ENCODE assay signal across 13 cellular contexts in the genomic region with DNA sequence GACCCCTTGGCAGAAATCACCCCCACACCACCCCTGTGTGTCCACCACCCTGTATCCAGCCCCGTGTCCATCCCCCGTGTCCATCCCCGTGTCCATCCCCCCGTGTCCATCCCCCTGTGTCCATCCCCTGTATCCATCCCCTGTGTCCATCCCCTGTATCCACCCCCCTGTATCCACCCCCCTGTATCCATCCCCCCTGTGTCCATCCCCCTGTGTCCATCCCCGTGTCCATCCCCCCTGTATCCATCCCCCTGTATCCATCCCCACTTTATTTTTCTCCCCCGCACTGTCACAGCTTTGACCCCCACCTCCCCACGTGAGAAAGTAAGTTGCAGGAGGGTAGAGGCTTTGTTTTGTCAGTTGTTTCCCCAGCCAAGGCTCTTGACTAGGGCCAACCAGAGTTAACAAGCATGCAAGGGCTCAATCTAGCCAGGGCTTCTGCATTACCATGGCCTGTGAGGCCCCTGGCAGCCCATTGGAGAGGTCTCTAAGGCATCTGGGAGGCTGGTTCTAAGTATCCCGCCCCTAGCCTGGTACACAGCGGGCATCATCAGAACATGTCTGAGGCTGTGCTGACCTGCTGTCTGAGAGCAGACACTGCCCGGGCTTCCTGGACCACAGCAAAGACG. TPM values are rescaled to one million over a fixed set of nuclear protein-coding genes. Genes with fewer than 3 reads are reported as not detected.
DNase-seq lines count a peak whose midpoint lies in the region; ATAC-seq and TF ChIP-seq lines count a peak whose summit lies in the region.
"Had no signal": no experiment of that assay in that cellular context is flagged by ENCODE, and none has a peak within 500 bp of the region (broad histone marks: within the 10 kb centered on the region; RNA-seq: fewer than 3 reads in every experiment).

No MANE protein-coding gene starts in this region.

- H3K9me3 ChIP-seq in breast epithelium (no peaks in the 10 kb centered on the region), upper lobe of right lung (no peaks in the 10 kb centered on the region), esophagus muscularis mucosa (no peaks in the 10 kb centered on the region)

- no peak for TF ChIP-seq EP300 in esophagus muscularis mucosa (IDR thresholded peaks at IDR 0.05)

- in situ Hi-C loops in T47D (cut with HindIII; ENCODE audit: low pct_unique_long_range_greater_than_20kb, low sequenced_read_pairs), result no loop called here

- H3K4me3 ChIP-seq in breast epithelium, result no peak overlapping the region
- H3K4me3 ChIP-seq in upper lobe of right lung, result no peak overlapping the region
- H3K4me3 ChIP-seq in esophagus muscularis mucosa, result no peak overlapping the region

- H3K27ac ChIP-seq in breast epithelium (no peak overlapping the region), upper lobe of right lung (no peak overlapping the region), esophagus muscularis mucosa (replicated peaks in 1 of 4) (no peak overlapping the region)

- WGBS in esophagus muscularis mucosa, result 73% methylated on average over 9 of the region's 11 CpGs

- intact Hi-C loops in breast epithelium (cut with DNase I; ENCODE audit: low total_unique reads) (no loop called here), upper lobe of right lung (cut with DNase I) (no loop called here), esophagus muscularis mucosa (cut with DNase I) (no loop called here)

- TF ChIP-seq CTCF in breast epithelium (IDR thresholded peaks at IDR 0.05) (no peak), upper lobe of right lung (IDR thresholded peaks at IDR 0.05) (no peak), esophagus muscularis mucosa (IDR thresholded peaks at IDR 0.05) (no peak)

- no peaks in the 10 kb centered on the region for H3K27me3 ChIP-seq in breast epithelium
- H3K27me3 ChIP-seq in upper lobe of right lung, result peaks cover 17% of the 10 kb centered on the region
- peaks cover 0 to 53% (median 16%) of the 10 kb centered on the region in 4 donors for H3K27me3 ChIP-seq in esophagus muscularis mucosa

- H3K36me3 ChIP-seq in breast epithelium (no peaks in the 10 kb centered on the region), upper lobe of right lung (no peaks in the 10 kb centered on the region), esophagus muscularis mucosa (no peaks in the 10 kb centered on the region)

- peaks cover 0 to 4% of the 10 kb centered on the region in 2 donors for H3K4me1 ChIP-seq in breast epithelium
- H3K4me1 ChIP-seq in upper lobe of right lung, result peaks cover 6% of the 10 kb centered on the region
- H3K4me1 ChIP-seq in esophagus muscularis mucosa, result peaks cover 5 to 15% (median 11%) of the 10 kb centered on the region in 4 donors

- TF ChIP-seq POLR2A in breast epithelium (IDR thresholded peaks at IDR 0.05), result no peak
- no peak for TF ChIP-seq POLR2A in esophagus muscularis mucosa (IDR thresholded peaks at IDR 0.05; ENCODE audit: low read depth)

- DNase-seq in T47D (ENCODE audit: low read depth in 1 of 2, low spot score in 1 of 2) (peak; percentile 44 to 47), breast epithelium (ENCODE audit: low spot score in 2 of 2) (no peak), NAMALWA (ENCODE audit: low spot score) (peak; percentile 52), dermis blood vessel endothelial cell (peak; percentile 65), upper lobe of right lung (no peak), esophagus muscularis mucosa (ENCODE audit: extremely low spot score) (no peak), NCI-H2171 treated with DMSO at 0.1 percent for 48 hours (lab: John Stamatoyannopoulos, UW) (no peak)
- no peak for DNase-seq in stimulated activated naive CD4-positive, alpha-beta T cell treated with Interleukin-2 at 50 U/mL for 16 hours (lab: John Stamatoyannopoulos, UW)
- DNase-seq: CD8-positive, alpha-beta memory T cell; cerebellar nuclear complex; NCI-H526 treated with DMSO at 0.1 percent for 48 hours; stimulated activated CD4-positive, alpha-beta T cell treated with anti-CD3 and anti-CD28 coated beads, Interleukin-12 subunit alpha, Interleukin-12 subunit beta, amount 100 ng/mL, for 4 hours; T-helper 17 cell had no signal

- ATAC-seq in upper lobe of right lung, result peak; percentile 31
- ATAC-seq: T-helper 17 cell had no signal

RNA-seq across cellular contexts. Expression of a gene that starts 18.1 kb away (rescaled TPM):
- 10 to 100 TPM; 42.3 to 64.6 (median 53.9) TPM for total RNA-seq in breast epithelium
- 35.2 and 55.2 TPM in 2 replicates for total RNA-seq in dermis blood vessel endothelial cell
- total RNA-seq in upper lobe of right lung, result 93.8 TPM
- 10 to 100 TPM; 19.5 to 39.8 (median 32.5) TPM for total RNA-seq in esophagus muscularis mucosa

Comparison
In these comparisons a context has a peak if more than half of its experiments do, and no peak if none do; other contexts are left out.
1. DNase-seq: peak in T47D (2 of 2), NAMALWA (single experiment) and dermis blood vessel endothelial cell (single experiment); none in breast epithelium (0 of 2), upper lobe of right lung (single experiment), esophagus muscularis mucosa (single experiment), stimulated activated naive CD4-positive, alpha-beta T cell treated with Interleukin-2 at 50 U/mL for 16 hours (single experiment) and NCI-H2171 treated with DMSO at 0.1 percent for 48 hours (single experiment).